ENCODE assay signal across 9 cellular contexts in the genomic region with DNA sequence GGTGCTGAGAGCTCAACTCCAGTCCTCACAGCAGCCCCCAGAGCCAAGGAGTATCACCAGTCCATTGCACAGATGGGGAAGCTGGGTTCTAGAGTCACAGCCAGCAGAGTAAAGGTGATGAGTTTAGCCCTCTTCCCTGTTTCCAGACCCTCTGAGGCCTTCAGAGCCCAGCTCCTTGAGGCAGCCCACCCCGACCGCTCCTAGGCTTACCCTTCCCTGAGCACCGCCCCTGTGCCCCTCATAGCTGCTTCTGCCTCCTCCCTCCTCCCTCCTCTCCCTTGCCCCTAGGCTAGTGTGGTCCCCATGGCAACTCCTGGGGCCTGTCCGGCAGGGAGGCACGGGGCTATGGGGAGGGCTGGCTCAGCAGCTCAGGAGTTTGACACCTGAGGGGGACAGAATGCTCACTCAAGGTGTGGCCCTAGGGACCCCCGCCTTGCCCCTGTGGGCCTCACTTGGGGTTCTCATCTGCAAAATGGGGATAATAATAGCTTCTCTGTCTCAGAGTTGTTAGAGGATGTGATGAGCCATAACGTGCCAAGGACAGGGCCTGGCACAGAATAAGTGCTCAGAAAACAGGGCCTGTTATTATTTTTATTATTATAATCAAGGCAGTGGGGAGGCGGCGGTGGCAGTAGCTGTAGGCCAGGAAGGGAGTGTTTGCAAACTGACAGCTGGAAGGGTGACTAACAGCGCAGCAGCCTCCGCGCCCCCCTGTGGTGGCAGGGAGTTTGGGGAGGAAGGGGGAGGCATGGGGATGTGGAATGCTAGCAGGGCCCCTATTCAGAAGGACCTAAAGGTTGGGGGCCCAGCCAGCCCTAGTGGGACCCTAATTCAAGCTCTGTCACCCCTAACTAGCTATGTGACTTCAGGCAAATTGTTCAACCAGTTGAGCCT. TPM values are rescaled to one million over a fixed set of nuclear protein-coding genes. Genes with fewer than 3 reads are reported as not detected.
DNase-seq lines count a peak whose midpoint lies in the region; ATAC-seq and TF ChIP-seq lines count a peak whose summit lies in the region.
"Had no signal": no experiment of that assay in that cellular context is flagged by ENCODE, and none has a peak within 500 bp of the region (broad histone marks: within the 10 kb centered on the region; RNA-seq: fewer than 3 reads in every experiment).

No MANE protein-coding gene starts in this region.

- no peak for TF ChIP-seq POLR2A in upper lobe of left lung (IDR thresholded peaks at IDR 0.05)

- WGBS in upper lobe of left lung, 2 donors: 51 to 75% methylated on average over 12 of the region's 12 CpGs

- peak overlapping the region; percentile 17 for H3K27ac ChIP-seq in left ventricle myocardium inferior (replicated peaks)
- peak overlapping the region; percentile 17 to 98 (median 32) for H3K27ac ChIP-seq in upper lobe of left lung

- no peaks in the 10 kb centered on the region for H3K9me3 Mint-ChIP-seq in activated T-helper 1 cell treated with anti-CD3 and anti-CD28 coated beads, Interleukin-12 subunit alpha, Interleukin-12 subunit beta, Interleukin-2, Interleukin-4 antibody, amounts not matched to agents 30 ng/mL and 10 ng/mL and 1 ng/mL, durations not matched to agents 14 hours and 24 hours and 36 hours
- no peaks in the 10 kb centered on the region for H3K9me3 Mint-ChIP-seq in immature natural killer cell

- ATAC-seq in Right ventricle myocardium inferior: no peak
- no peak for ATAC-seq in upper lobe of left lung (ENCODE audit: low FRiP score in 2 of 2)
- no peak for ATAC-seq in HG02852 (IDR thresholded peaks at IDR 0.05; ENCODE audit: unreplicated experiment)
- no peak for ATAC-seq in GM21723 (IDR thresholded peaks at IDR 0.05; ENCODE audit: unreplicated experiment)

- H3K27ac Mint-ChIP-seq in activated T-helper 1 cell treated with anti-CD3 and anti-CD28 coated beads, Interleukin-12 subunit alpha, Interleukin-12 subunit beta, Interleukin-2, Interleukin-4 antibody, amounts not matched to agents 30 ng/mL and 10 ng/mL and 1 ng/mL, durations not matched to agents 14 hours and 24 hours and 36 hours: peak overlapping the region; percentile 74
- H3K27ac Mint-ChIP-seq in immature natural killer cell: peak overlapping the region; percentile 92 to 100 (median 97)

- H3K4me3 Mint-ChIP-seq in activated T-helper 1 cell treated with anti-CD3 and anti-CD28 coated beads, Interleukin-12 subunit alpha, Interleukin-12 subunit beta, Interleukin-2, Interleukin-4 antibody, amounts not matched to agents 30 ng/mL and 10 ng/mL and 1 ng/mL, durations not matched to agents 14 hours and 24 hours and 36 hours: peak overlapping the region; percentile 42
- H3K4me3 Mint-ChIP-seq in immature natural killer cell: peak overlapping the region; percentile 70 to 89 (median 85)

- no peaks in the 10 kb centered on the region for H3K9me3 ChIP-seq in left ventricle myocardium inferior (replicated peaks)
- no peaks in the 10 kb centered on the region for H3K9me3 ChIP-seq in upper lobe of left lung

- no peaks in the 10 kb centered on the region for H3K27me3 ChIP-seq in left ventricle myocardium inferior (ENCODE audit: low read depth)
- no peaks in the 10 kb centered on the region for H3K27me3 ChIP-seq in upper lobe of left lung

- no peaks in the 10 kb centered on the region for H3K36me3 ChIP-seq in left ventricle myocardium inferior
- peaks cover 0 to 6% (median 3%) of the 10 kb centered on the region in 4 donors for H3K36me3 ChIP-seq in upper lobe of left lung

- H3K36me3 Mint-ChIP-seq in activated T-helper 1 cell treated with anti-CD3 and anti-CD28 coated beads, Interleukin-12 subunit alpha, Interleukin-12 subunit beta, Interleukin-2, Interleukin-4 antibody, amounts not matched to agents 30 ng/mL and 10 ng/mL and 1 ng/mL, durations not matched to agents 14 hours and 24 hours and 36 hours (ENCODE audit: low read depth): peaks cover 44% of the 10 kb centered on the region
- peaks cover 0 to 20% (median 16%) of the 10 kb centered on the region in 3 donors for H3K36me3 Mint-ChIP-seq in immature natural killer cell

- H3K4me1 Mint-ChIP-seq in activated T-helper 1 cell treated with anti-CD3 and anti-CD28 coated beads, Interleukin-12 subunit alpha, Interleukin-12 subunit beta, Interleukin-2, Interleukin-4 antibody, amounts not matched to agents 30 ng/mL and 10 ng/mL and 1 ng/mL, durations not matched to agents 14 hours and 24 hours and 36 hours (ENCODE audit: low read depth): peaks cover 75% of the 10 kb centered on the region
- peaks cover 94% of the 10 kb centered on the region in 2 donors for H3K4me1 Mint-ChIP-seq in immature natural killer cell

- H3K27me3 Mint-ChIP-seq in activated T-helper 1 cell treated with anti-CD3 and anti-CD28 coated beads, Interleukin-12 subunit alpha, Interleukin-12 subunit beta, Interleukin-2, Interleukin-4 antibody, amounts not matched to agents 30 ng/mL and 10 ng/mL and 1 ng/mL, durations not matched to agents 14 hours and 24 hours and 36 hours (ENCODE audit: insufficient read depth): no peaks in the 10 kb centered on the region
- peaks cover 7 to 19% (median 8%) of the 10 kb centered on the region in 3 donors for H3K27me3 Mint-ChIP-seq in immature natural killer cell (ENCODE audit: low read depth in 3 of 3)

- H3K4me3 ChIP-seq in left ventricle myocardium inferior (no peak overlapping the region), upper lobe of left lung (no peak overlapping the region)

- H3K4me1 ChIP-seq in left ventricle myocardium inferior (peaks cover 78% of the 10 kb centered on the region), upper lobe of left lung (peaks cover 51 to 70% (median 53%) of the 10 kb centered on the region in 4 donors)

- TF ChIP-seq CTCF in left ventricle myocardium inferior (IDR thresholded peaks at IDR 0.05; ENCODE audit: borderline replicate concordance) (peak; percentile 31), upper lobe of left lung (IDR thresholded peaks at IDR 0.05) (peak in 5 of 6 experiments; percentile 37 to 54 (median 46))

- DNase-seq in left ventricle myocardium inferior (no peak), Right ventricle myocardium inferior (ENCODE audit: missing footprints) (no peak), immature natural killer cell (peak; percentile 73 to 79 (median 73)), upper lobe of left lung (peak; percentile 35 to 79), dedifferentiated amniotic fluid mesenchymal stem cell (ENCODE audit: extremely low spot score) (no peak)
- no peak for DNase-seq in activated T-helper 1 cell treated with anti-CD3 and anti-CD28 coated beads, Interleukin-12 subunit alpha, Interleukin-12 subunit beta, Interleukin-2, Interleukin-4 antibody, amounts not matched to agents 30 ng/mL and 10 ng/mL and 1 ng/mL, durations not matched to agents 14 hours and 24 hours and 36 hours (ENCODE audit: low spot score)
- DNase-seq: ACHN had no signal

- no peak for TF ChIP-seq EP300 in upper lobe of left lung (IDR thresholded peaks at IDR 0.05)

- intact Hi-C loops in left ventricle myocardium inferior (cut with micrococcal nuclease): no loop called here
- intact Hi-C loops in Right ventricle myocardium inferior (cut with DNase I): no loop called here
- intact Hi-C loops in activated T-helper 1 cell treated with anti-CD3 and anti-CD28 coated beads, Interleukin-12 subunit alpha, Interleukin-12 subunit beta, Interleukin-2, Interleukin-4 antibody, amounts not matched to agents 30 ng/mL and 10 ng/mL and 1 ng/mL, durations not matched to agents 14 hours and 24 hours and 36 hours (cut with micrococcal nuclease): loop anchor here (1.0 to 2.0 kb wide), 2 partner anchors 22 to 411 kb away; no protein-coding TSS in a partner anchor

RNA-seq across cellular contexts. Expression of gene CSK, which starts 11.5 kb away (rescaled TPM):
- total RNA-seq in left ventricle myocardium inferior (34.0 TPM), Right ventricle myocardium inferior (41.8 TPM), upper lobe of left lung (100 to 1,000 TPM in 1 of 6 donors, 10 to 100 TPM in 5; 32.7 to 104 (median 64.8) TPM)
- total RNA-seq in activated T-helper 1 cell treated with anti-CD3 and anti-CD28 coated beads, Interleukin-12 subunit alpha, Interleukin-12 subunit beta, Interleukin-2, Interleukin-4 antibody, amounts not matched to agents 30 ng/mL and 10 ng/mL and 1 ng/mL, durations not matched to agents 14 hours and 24 hours and 36 hours: 348 and 362 TPM in 2 replicates
- 100 to 1,000 TPM in 1 of 3 donors, 10 to 100 TPM in 2; 94.0 to 180 (median 95.9) TPM for polyA plus RNA-seq in immature natural killer cell

RNA-seq across cellular contexts. Expression of gene LMAN1L, which starts 19.3 kb away (rescaled TPM):
- total RNA-seq in left ventricle myocardium inferior (8.1 TPM), Right ventricle myocardium inferior (21.9 TPM), upper lobe of left lung (1 to 10 TPM in 1 of 6 donors, not detected in 5; 1.0 TPM)
- 0.75 and 0.93 TPM in 2 replicates for total RNA-seq in activated T-helper 1 cell treated with anti-CD3 and anti-CD28 coated beads, Interleukin-12 subunit alpha, Interleukin-12 subunit beta, Interleukin-2, Interleukin-4 antibody, amounts not matched to agents 30 ng/mL and 10 ng/mL and 1 ng/mL, durations not matched to agents 14 hours and 24 hours and 36 hours
- not detected for polyA plus RNA-seq in immature natural killer cell

RNA-seq across cellular contexts. Expression of gene CPLX3, which starts 33.0 kb away (rescaled TPM):
- total RNA-seq in left ventricle myocardium inferior (1.2 TPM), Right ventricle myocardium inferior (2.8 TPM), upper lobe of left lung (not detected)
- total RNA-seq in activated T-helper 1 cell treated with anti-CD3 and anti-CD28 coated beads, Interleukin-12 subunit alpha, Interleukin-12 subunit beta, Interleukin-2, Interleukin-4 antibody, amounts not matched to agents 30 ng/mL and 10 ng/mL and 1 ng/mL, durations not matched to agents 14 hours and 24 hours and 36 hours: 0.17 and 0.29 TPM in 2 replicates
- polyA plus RNA-seq in immature natural killer cell: not detected

RNA-seq across cellular contexts. Expression of gene CYP1A2, which starts 44.7 kb away (rescaled TPM):
- not detected for total RNA-seq in left ventricle myocardium inferior
- not detected for total RNA-seq in Right ventricle myocardium inferior
- total RNA-seq in activated T-helper 1 cell treated with anti-CD3 and anti-CD28 coated beads, Interleukin-12 subunit alpha, Interleukin-12 subunit beta, Interleukin-2, Interleukin-4 antibody, amounts not matched to agents 30 ng/mL and 10 ng/mL and 1 ng/mL, durations not matched to agents 14 hours and 24 hours and 36 hours: not detected in 2 replicates
- polyA plus RNA-seq in immature natural killer cell: not detected
- under 1 TPM in 2 of 6 donors, not detected in 4; 0.15 to 0.80 TPM for total RNA-seq in upper lobe of left lung

RNA-seq across cellular contexts. Expression of gene ULK3, which starts 49.6 kb away (rescaled TPM):
- 34.1 TPM for total RNA-seq in left ventricle myocardium inferior
- 42.3 TPM for total RNA-seq in Right ventricle myocardium inferior
- 52.1 and 52.4 TPM in 2 replicates for total RNA-seq in activated T-helper 1 cell treated with anti-CD3 and anti-CD28 coated beads, Interleukin-12 subunit alpha, Interleukin-12 subunit beta, Interleukin-2, Interleukin-4 antibody, amounts not matched to agents 30 ng/mL and 10 ng/mL and 1 ng/mL, durations not matched to agents 14 hours and 24 hours and 36 hours
- polyA plus RNA-seq in immature natural killer cell: 10 to 100 TPM; 26.0 to 48.4 (median 32.0) TPM
- 100 to 1,000 TPM in 1 of 6 donors, 10 to 100 TPM in 5; 40.6 to 158 (median 65.0) TPM for total RNA-seq in upper lobe of left lung

Comparison
In these comparisons a context has a peak if more than half of its experiments do, and no peak if none do; other contexts are left out.
1. DNase-seq: peak in immature natural killer cell (3 of 3) and upper lobe of left lung (2 of 2); none in left ventricle myocardium inferior (single experiment), Right ventricle myocardium inferior (single experiment), activated T-helper 1 cell treated with anti-CD3 and anti-CD28 coated beads, Interleukin-12 subunit alpha, Interleukin-12 subunit beta, Interleukin-2, Interleukin-4 antibody, amounts not matched to agents 30 ng/mL and 10 ng/mL and 1 ng/mL, durations not matched to agents 14 hours and 24 hours and 36 hours (single experiment) and dedifferentiated amniotic fluid mesenchymal stem cell (single experiment).